Comparison of ENCODE assay signal across 23 cellular contexts in genomic region chr17:29037739-29038465, GRCh38. TPM values are rescaled to one million over a fixed set of nuclear protein-coding genes. Genes with fewer than 3 reads are reported as not detected.
DNase-seq lines count a peak whose midpoint lies in the region; ATAC-seq, FAIRE-seq and TF ChIP-seq lines count a peak whose summit lies in the region.
"Had no signal": no experiment of that assay in that cellular context is flagged by ENCODE, and none has a peak within 500 bp of the region (broad histone marks: within the 10 kb centered on the region; RNA-seq: fewer than 3 reads in every experiment).

No MANE protein-coding gene starts in this region.

- no peaks in the 10 kb centered on the region for H3K36me3 Mint-ChIP-seq in activated naive CD4-positive, alpha-beta T cell treated with anti-CD3 and anti-CD28 coated beads for 36 hours (ENCODE audit: low read depth)
- H3K36me3 Mint-ChIP-seq: CD8-positive, alpha-beta memory T cell had no signal

- H3K4me3 ChIP-seq in BE2C (ENCODE audit: low read depth, low read length) (peak overlapping the region; percentile 42), K562 (no peak overlapping the region), mesendoderm (ENCODE audit: low read length) (no peak overlapping the region), lower leg skin (ENCODE audit: low read depth, poor library complexity, severe bottlenecking) (no peak overlapping the region), adrenal gland (no peak overlapping the region)
- H3K4me3 ChIP-seq: PC-9, thoracic aorta had no signal

- peaks cover 21% of the 10 kb centered on the region for H3K27me3 Mint-ChIP-seq in activated naive CD4-positive, alpha-beta T cell treated with anti-CD3 and anti-CD28 coated beads for 36 hours (ENCODE audit: low read depth)

- DNase-seq in BE2C (no peak), NCI-H1694 treated with DMSO at 0.1 percent for 48 hours (lab: John Stamatoyannopoulos, UW) (peak; percentile 63), K562 (ENCODE audit: extremely low read depth in 1 of 4, low spot score in 3 of 4) (no peak), mesendoderm (no peak), lower leg skin (ENCODE audit: low spot score in 2 of 2) (no peak), adrenal gland (no peak)
- DNase-seq in activated naive CD4-positive, alpha-beta T cell treated with anti-CD3 and anti-CD28 coated beads for 36 hours = no peak
- DNase-seq: activated naive CD8-positive, alpha-beta T cell treated with anti-CD3 and anti-CD28 coated beads, Interleukin-2, amount 50 U/mL, for 24 hours; CD8-positive, alpha-beta memory T cell; dermis blood vessel endothelial cell; left colon; NCI-H1105 treated with DMSO at 0.1 percent for 48 hours; NCI-H774; PC-9; right cardiac atrium; stimulated activated CD4-positive, alpha-beta T cell treated with anti-CD3 and anti-CD28 coated beads, Interleukin-15, amount 100 ng/mL, for 24 hours; stimulated activated naive B cell treated with anti-CD40 and anti-IgM and Interleukin-4, amounts not matched to agents 10 μg/mL and 1 μg/mL and 100 μg/mL, for 72 hours had no signal

- no peak overlapping the region for H3K27ac Mint-ChIP-seq in activated naive CD4-positive, alpha-beta T cell treated with anti-CD3 and anti-CD28 coated beads for 36 hours
- H3K27ac Mint-ChIP-seq: activated naive CD8-positive, alpha-beta T cell treated with anti-CD3 and anti-CD28 coated beads, Interleukin-2, amount 50 U/mL, for 24 hours; activated T-helper 17 cell treated with anti-CD3 and anti-CD28 coated beads, Interleukin-2, amount 50 U/mL, for 72 hours; CD8-positive, alpha-beta memory T cell; stimulated activated naive B cell treated with anti-CD40 and anti-IgM and Interleukin-4, amounts not matched to agents 10 μg/mL and 1 μg/mL and 100 μg/mL, for 72 hours had no signal

- H3K27ac ChIP-seq in K562 (ENCODE audit: extremely low read depth, low read depth, low read length) = no peak overlapping the region
- peak overlapping the region; percentile 87 for H3K27ac ChIP-seq in mesendoderm (ENCODE audit: low read depth, low read length)
- no peak overlapping the region for H3K27ac ChIP-seq in adrenal gland
- H3K27ac ChIP-seq: PC-9, thoracic aorta had no signal

- peak overlapping the region; percentile 92 for H2AK5ac ChIP-seq in mesendoderm (ENCODE audit: low read length)

- peaks cover 8% of the 10 kb centered on the region for H3K4me1 ChIP-seq in BE2C
- peaks cover 6 to 8% of the 10 kb centered on the region in 2 experiments; a peak in 4 of 5 replicates for H3K4me1 ChIP-seq in K562 (replicated peaks in 1 of 2; ENCODE audit: control insufficient read depth in 2 of 2, insufficient read depth in 2 of 2, low read length in 2 of 2)
- H3K4me1 ChIP-seq in mesendoderm (ENCODE audit: control insufficient read depth, low read depth, low read length) = peaks cover 23% of the 10 kb centered on the region
- peaks cover 5 to 19% of the 10 kb centered on the region in 2 donors for H3K4me1 ChIP-seq in adrenal gland (replicated peaks in 1 of 2)

- H3K9me1 ChIP-seq in K562 (ENCODE audit: control insufficient read depth, insufficient read depth, low read length) = no peaks in the 10 kb centered on the region

- POLR2A ChIA-PET in K562 (lab: Yijun Ruan, JAX) = interaction anchor here (1.1 kb wide), 1 partner anchor 20 kb away, joined by 3 read pairs; no protein-coding TSS in a partner anchor

- peak overlapping the region; percentile 94 for H3K56ac ChIP-seq in mesendoderm (ENCODE audit: low read length)

- H3K27me3 ChIP-seq in BE2C (no peaks in the 10 kb centered on the region), K562 (ENCODE audit: control insufficient read depth in 2 of 2, insufficient read depth in 2 of 2, low read length in 2 of 2) (peaks cover 23 to 26% of the 10 kb centered on the region in 2 experiments; a peak in 4 of 5 replicates), mesendoderm (ENCODE audit: insufficient read depth, low read length, poor library complexity) (no peaks in the 10 kb centered on the region), adrenal gland (no peaks in the 10 kb centered on the region)

- peak overlapping the region; percentile 54 for H3K23ac ChIP-seq in mesendoderm (ENCODE audit: low read length)

- TF ChIP-seq POLR2A in K562 (conservative IDR thresholded peaks at IDR 0.05) (no peak), lower leg skin (IDR thresholded peaks at IDR 0.05) (no peak), adrenal gland (IDR thresholded peaks at IDR 0.05) (no peak)

- no TSS peak for BruUV-seq in K562 (replicated peaks; lab: Mats Ljungman, UMichigan)

- peak overlapping the region; percentile 99 for H2BK5ac ChIP-seq in mesendoderm (ENCODE audit: low read length)

- H3K4me2 ChIP-seq in K562 (ENCODE audit: insufficient read depth, low read length) (peak overlapping the region; percentile 24), mesendoderm (ENCODE audit: low read length) (no peak overlapping the region)
- H3K4me2 ChIP-seq: PC-9 had no signal

- in situ Hi-C loops in K562 (cut with MboI) = no loop called here

- no peak overlapping the region for H4K5ac ChIP-seq in mesendoderm (ENCODE audit: low read length)

- H3K9ac ChIP-seq in K562 (ENCODE audit: insufficient read depth in 1 of 2, low read depth in 2 of 2, low read length in 2 of 2) (no peak overlapping the region), mesendoderm (ENCODE audit: low read length) (peak overlapping the region; percentile 60)

- H3K79me2 ChIP-seq in K562 (ENCODE audit: control insufficient read depth, insufficient read depth, low read length) (no peaks in the 10 kb centered on the region), mesendoderm (ENCODE audit: control insufficient read depth, insufficient read depth, low read length) (no peaks in the 10 kb centered on the region)

- WGBS in K562 (ENCODE audit: insufficient coverage, low coverage, missing lambda C conversion rate) = 3% methylated on average over 22 of the region's 22 CpGs
- no CpG with 5 or more reads among the region's 22 CpGs for WGBS in mesendoderm (ENCODE audit: extremely low coverage, insufficient coverage, low lambda C conversion rate)
- WGBS in lower leg skin, 2 donors = 38 to 46% methylated on average over 22 of the region's 22 CpGs
- WGBS in adrenal gland, 4 donors = 44 to 51% (median 47%) methylated on average over 22 of the region's 22 CpGs

- no peaks in the 10 kb centered on the region for H3K79me1 ChIP-seq in mesendoderm (ENCODE audit: low read length)

- H3K4me1 Mint-ChIP-seq in activated naive CD4-positive, alpha-beta T cell treated with anti-CD3 and anti-CD28 coated beads for 36 hours (ENCODE audit: low read depth) = peaks cover 6% of the 10 kb centered on the region
- H3K4me1 Mint-ChIP-seq: activated T-helper 17 cell treated with anti-CD3 and anti-CD28 coated beads, Interleukin-2, amount 50 U/mL, for 72 hours had no signal

- H3K4ac ChIP-seq in mesendoderm (ENCODE audit: low read depth, low read length) = peak overlapping the region; percentile 93

- H2BK120ac ChIP-seq in mesendoderm (ENCODE audit: low read depth, low read length) = peak overlapping the region; percentile 46

- H2BK15ac ChIP-seq in mesendoderm (replicated peaks; ENCODE audit: low read depth) = no peak overlapping the region

- no peak for TF ChIP-seq CTCF in BE2C (IDR thresholded peaks at IDR 0.05; ENCODE audit: low read depth, low read length)
- TF ChIP-seq CTCF in K562 (IDR thresholded peaks at IDR 0.05 in 2 of 3, conservative IDR thresholded peaks at IDR 0.05 in 1 of 3; ENCODE audit: insufficient read depth in 2 of 3, low read depth in 1 of 3, low read length in 3 of 3) = no peak
- no peak for TF ChIP-seq CTCF in lower leg skin (IDR thresholded peaks at IDR 0.05)
- no peak for TF ChIP-seq CTCF in adrenal gland (IDR thresholded peaks at IDR 0.05)

- intact Hi-C loops in K562 (cut with micrococcal nuclease) = no loop called here
- intact Hi-C loops in activated naive CD4-positive, alpha-beta T cell treated with anti-CD3 and anti-CD28 coated beads for 36 hours (cut with micrococcal nuclease) = no loop called here
- intact Hi-C loops in lower leg skin (cut with DNase I; ENCODE audit: low total_unique reads) = no loop called here
- intact Hi-C loops in adrenal gland (cut with DNase I) = no loop called here

- no peak overlapping the region for H3K4me3 Mint-ChIP-seq in activated naive CD4-positive, alpha-beta T cell treated with anti-CD3 and anti-CD28 coated beads for 36 hours
- H3K4me3 Mint-ChIP-seq: activated naive CD8-positive, alpha-beta T cell treated with anti-CD3 and anti-CD28 coated beads, Interleukin-2, amount 50 U/mL, for 24 hours; activated T-helper 17 cell treated with anti-CD3 and anti-CD28 coated beads, Interleukin-2, amount 50 U/mL, for 72 hours; CD8-positive, alpha-beta memory T cell; stimulated activated naive B cell treated with anti-CD40 and anti-IgM and Interleukin-4, amounts not matched to agents 10 μg/mL and 1 μg/mL and 100 μg/mL, for 72 hours had no signal

- H4K20me1 ChIP-seq in K562 (replicated peaks; ENCODE audit: control insufficient read depth, insufficient read depth, low read length) = no peaks in the 10 kb centered on the region

- no peaks in the 10 kb centered on the region for H3K36me3 ChIP-seq in BE2C
- H3K36me3 ChIP-seq in K562 (ENCODE audit: control insufficient read depth, insufficient read depth, low read length) = no peaks in the 10 kb centered on the region
- no peaks in the 10 kb centered on the region for H3K36me3 ChIP-seq in mesendoderm (ENCODE audit: control insufficient read depth, insufficient read depth, low read length)
- no peaks in the 10 kb centered on the region for H3K36me3 ChIP-seq in adrenal gland (replicated peaks in 1 of 2)
- H3K36me3 ChIP-seq: thoracic aorta had no signal

- peak overlapping the region; percentile 35 for H3K18ac ChIP-seq in mesendoderm (ENCODE audit: low read length)

- no peaks in the 10 kb centered on the region for H3K9me3 ChIP-seq in BE2C
- H3K9me3 ChIP-seq in K562 (replicated peaks; ENCODE audit: control insufficient read depth, insufficient read depth, low read depth, low read length) = peaks cover 1% of the 10 kb centered on the region; the same call in 1 of the 2 replicates
- H3K9me3 ChIP-seq in adrenal gland (replicated peaks in 1 of 3) = no peaks in the 10 kb centered on the region

- H2AFZ ChIP-seq in K562 (ENCODE audit: low read depth, low read length) = no peak overlapping the region
- H2AFZ ChIP-seq: PC-9 had no signal

- H3K9me3 Mint-ChIP-seq in activated naive CD4-positive, alpha-beta T cell treated with anti-CD3 and anti-CD28 coated beads for 36 hours = peaks cover 9% of the 10 kb centered on the region

- CTCF ChIA-PET in K562 (lab: Yijun Ruan, JAX; ENCODE audit: low intra/inter-chr PET ratio) = no interaction called here
- CTCF ChIA-PET in activated naive CD4-positive, alpha-beta T cell treated with anti-CD3 and anti-CD28 coated beads for 36 hours (lab: Charles Lee) = interaction anchor here (1.3 kb wide), 1 partner anchor 79 kb away, joined by 6 read pairs; no protein-coding TSS in a partner anchor

- no peak for TF ChIP-seq EP300 in K562 (IDR thresholded peaks at IDR 0.05; ENCODE audit: low read length)

- peak; percentile 73 for FAIRE-seq in K562 (lab: Jason Lieb, UNC)

- no peak for TF ChIP-seq RAD21 in K562 (CRISPR knock-in tag; conservative IDR thresholded peaks at IDR 0.05 in 1 of 2, IDR thresholded peaks at IDR 0.05 in 1 of 2)

- no peak overlapping the region for H4K8ac ChIP-seq in mesendoderm (ENCODE audit: low read depth, low read length)

- ATAC-seq in K562 = peak; percentile 51
- no peak for ATAC-seq in HG03097 (IDR thresholded peaks at IDR 0.05; ENCODE audit: low FRiP score, unreplicated experiment)
- ATAC-seq: activated naive CD8-positive, alpha-beta T cell treated with anti-CD3 and anti-CD28 coated beads, Interleukin-2, amount 50 U/mL, for 24 hours; activated T-helper 17 cell treated with anti-CD3 and anti-CD28 coated beads, Interleukin-2, amount 50 U/mL, for 72 hours; left colon; right cardiac atrium; stimulated activated naive B cell treated with anti-CD40 and anti-IgM and Interleukin-4, amounts not matched to agents 10 μg/mL and 1 μg/mL and 100 μg/mL, for 72 hours had no signal

RNA-seq across cellular contexts. Expression of gene PIPOX, which starts 5.0 kb away (rescaled TPM):
- 7.8 TPM for polyA plus RNA-seq in BE2C (2012; ENCODE audit: insufficient read depth, insufficient read length, low read depth)
- 7.2 and 10.4 TPM in 2 replicates for total RNA-seq in K562 (2011; cell fraction: chromatin; rRNA removed; ENCODE audit: low replicate concordance)
- 6.4 and 7.5 TPM in 2 replicates for total RNA-seq in K562 (2011; cell fraction: nucleolus; rRNA removed)
- 6.7 and 6.8 TPM in 2 replicates for total RNA-seq in K562 (2011; cell fraction: nucleoplasm; rRNA removed)
- total RNA-seq in K562 (2014; rRNA removed) (0.24 and 2.2 TPM in 2 replicates), K562 (2014; rRNA removed; fragmentation: Illumina TruSeq; extraction: Trizol) (0.35 and 0.62 TPM in 2 replicates), K562 (2015; rRNA removed; fragmentation: Illumina TruSeq; extraction: Trizol) (0.38 and 0.72 TPM in 2 replicates), K562 (2021) (0.58 and 0.60 TPM in 2 replicates), lower leg skin (1 to 10 TPM in 3 of 4 donors, under 1 TPM in 1; 0.80 to 2.5 (median 1.5) TPM), adrenal gland (1 to 10 TPM in 6 of 8 donors, under 1 TPM in 2; 0.47 to 2.2 (median 1.3) TPM)
- polyA plus RNA-seq in K562 (2011; rRNA removed) (0.14 and 0.39 TPM in 2 replicates), K562 (2014; fragmentation: Illumina TruSeq; extraction: Trizol) (0.22 and 0.43 TPM in 2 replicates), K562 (2014; fragmentation: Nextera tagmentation; extraction: Ambion mirVana) (not detected), K562 (2014; rRNA removed) (0.15 and 0.23 TPM in 2 replicates), adrenal gland (under 1 TPM; 0.34 to 0.97 (median 0.82) TPM)
- 0.27 and 0.52 TPM in 2 replicates for polyA plus RNA-seq in K562 (2011; cell fraction: cytosol; rRNA removed)
- 0.58 and 1.5 TPM in 2 replicates for polyA plus RNA-seq in K562 (2011; cell fraction: nucleus; rRNA removed)
- 0.35 and 0.65 TPM in 2 replicates for polyA plus RNA-seq in K562 (2012)
- polyA minus RNA-seq in K562 (2011; rRNA and poly(A)+ RNA removed) = 3.4 and 4.3 TPM in 2 replicates
- 1.1 TPM in 1 of 2 replicates, not detected in the other for polyA minus RNA-seq in K562 (2011; cell fraction: cytosol; rRNA and poly(A)+ RNA removed)
- polyA minus RNA-seq in K562 (2011; cell fraction: nucleus; rRNA and poly(A)+ RNA removed) = 7.7 and 7.9 TPM in 2 replicates
- polyA plus RNA-seq in mesendoderm (2013, experiment 1 of 2) = 10.3 TPM
- polyA plus RNA-seq in mesendoderm (2013, experiment 2 of 2) = 10.9 TPM
- total RNA-seq in activated naive CD4-positive, alpha-beta T cell treated with anti-CD3 and anti-CD28 coated beads for 36 hours = 1 to 10 TPM; 2.5 to 4.2 TPM

RNA-seq across cellular contexts. Expression of gene SEZ6, which starts 32.1 kb away (rescaled TPM):
- 74.4 TPM for polyA plus RNA-seq in BE2C (2012; ENCODE audit: insufficient read depth, insufficient read length, low read depth)
- total RNA-seq in K562 (2011; cell fraction: chromatin; rRNA removed; ENCODE audit: low replicate concordance) = not detected in 2 replicates
- total RNA-seq in K562 (2011; cell fraction: nucleolus; rRNA removed) = not detected in 2 replicates
- not detected in 2 replicates for total RNA-seq in K562 (2011; cell fraction: nucleoplasm; rRNA removed)
- total RNA-seq in K562 (2014; rRNA removed) = not detected in 2 replicates
- not detected in 2 replicates for total RNA-seq in K562 (2014; rRNA removed; fragmentation: Illumina TruSeq; extraction: Trizol)
- total RNA-seq in K562 (2015; rRNA removed; fragmentation: Illumina TruSeq; extraction: Trizol) = not detected in 2 replicates
- total RNA-seq in K562 (2021) = not detected in 2 replicates
- not detected in 2 replicates for polyA plus RNA-seq in K562 (2011; rRNA removed)
- not detected in 2 replicates for polyA plus RNA-seq in K562 (2011; cell fraction: cytosol; rRNA removed)
- not detected in 2 replicates for polyA plus RNA-seq in K562 (2011; cell fraction: nucleus; rRNA removed)
- not detected in 2 replicates for polyA plus RNA-seq in K562 (2012)
- polyA plus RNA-seq in K562 (2014; fragmentation: Illumina TruSeq; extraction: Trizol) = not detected in 2 replicates
- not detected for polyA plus RNA-seq in K562 (2014; fragmentation: Nextera tagmentation; extraction: Ambion mirVana)
- polyA plus RNA-seq in K562 (2014; rRNA removed) = not detected in 2 replicates
- polyA minus RNA-seq in K562 (2011; rRNA and poly(A)+ RNA removed) = not detected in 2 replicates
- not detected in 2 replicates for polyA minus RNA-seq in K562 (2011; cell fraction: cytosol; rRNA and poly(A)+ RNA removed)
- not detected in 2 replicates for polyA minus RNA-seq in K562 (2011; cell fraction: nucleus; rRNA and poly(A)+ RNA removed)
- 0.31 TPM for polyA plus RNA-seq in mesendoderm (2013, experiment 1 of 2)
- polyA plus RNA-seq in mesendoderm (2013, experiment 2 of 2) = 0.36 TPM
- total RNA-seq in activated naive CD4-positive, alpha-beta T cell treated with anti-CD3 and anti-CD28 coated beads for 36 hours = not detected
- not detected for total RNA-seq in lower leg skin
- 1 to 10 TPM in 1 of 8 donors, under 1 TPM in 1, not detected in 6; 0.14 to 1.0 TPM for total RNA-seq in adrenal gland
- polyA plus RNA-seq in adrenal gland = under 1 TPM; 0.18 to 0.88 (median 0.47) TPM
- total RNA-seq: activated T-helper 17 cell treated with anti-CD3 and anti-CD28 coated beads, Interleukin-2, amount 50 U/mL, for 72 hours; CD8-positive, alpha-beta memory T cell; dermis blood vessel endothelial cell; fibroblast of villous mesenchyme; HT1080; mucosa of gallbladder; PC-9; right cardiac atrium; thoracic aorta had no signal
- polyA plus RNA-seq: right cardiac atrium had no signal
